Comparison of ENCODE assay signal across 23 cellular contexts in genomic region chr9:87442451-87442850, GRCh38.
"Had no signal": no experiment of that assay in that cellular context is flagged by ENCODE, and none has a peak within 500 bp of the region (broad histone marks: within the 10 kb centered on the region; RNA-seq: fewer than 3 reads in every experiment).

No MANE protein-coding gene starts in this region.

- H3K9me3 Mint-ChIP-seq: activated CD8-positive, alpha-beta T cell treated with anti-CD3 and anti-CD28 coated beads for 36 hours; activated naive CD4-positive, alpha-beta T cell treated with anti-CD3 and anti-CD28 coated beads, Interleukin-2, amount 10 ng/mL, durations not matched to agents 7 days and 5 days; activated naive CD8-positive, alpha-beta T cell treated with anti-CD3 and anti-CD28 coated beads for 36 hours; activated T-helper 2 cell treated with anti-CD3 and anti-CD28 coated beads, Interferon-gamma antibody, Interleukin-2, Interleukin-4, amounts not matched to agents 10 μg/mL and 5 μg/mL and 100 μg/mL, durations not matched to agents 14 hours and 24 hours and 36 hours had no signal

- H3K27ac Mint-ChIP-seq: activated CD4-positive, alpha-beta T cell treated with anti-CD3 and anti-CD28 coated beads for 36 hours; activated CD8-positive, alpha-beta T cell treated with anti-CD3 and anti-CD28 coated beads for 36 hours; activated naive CD4-positive, alpha-beta T cell treated with anti-CD3 and anti-CD28 coated beads, Interleukin-2, amount 10 ng/mL, durations not matched to agents 7 days and 5 days; activated naive CD8-positive, alpha-beta T cell treated with anti-CD3 and anti-CD28 coated beads for 36 hours; activated T-cell treated with anti-CD3 and anti-CD28 coated beads, Interleukin-2, amount 50 U/mL, for 72 hours; activated T-helper 2 cell treated with anti-CD3 and anti-CD28 coated beads, Interferon-gamma antibody, Interleukin-2, Interleukin-4, amounts not matched to agents 10 μg/mL and 5 μg/mL and 100 μg/mL, durations not matched to agents 14 hours and 24 hours and 36 hours had no signal

- H3K27me3 ChIP-seq: MG63, Peyer's patch had no signal

- H3K4me1 ChIP-seq: Peyer's patch had no signal

- H3K9me3 ChIP-seq: Peyer's patch had no signal

- H3K27ac ChIP-seq: KMS-11, Peyer's patch, SK-N-MC, WERI-Rb-1 had no signal

- ATAC-seq: activated CD4-positive, alpha-beta T cell treated with anti-CD3 and anti-CD28 coated beads for 36 hours; activated CD8-positive, alpha-beta T cell treated with anti-CD3 and anti-CD28 coated beads for 36 hours; activated T-cell treated with anti-CD3 and anti-CD28 coated beads, Interleukin-2, amount 50 U/mL, for 72 hours had no signal

- H3K4me3 Mint-ChIP-seq: activated CD4-positive, alpha-beta T cell treated with anti-CD3 and anti-CD28 coated beads for 36 hours; activated CD8-positive, alpha-beta T cell treated with anti-CD3 and anti-CD28 coated beads for 36 hours; activated naive CD4-positive, alpha-beta T cell treated with anti-CD3 and anti-CD28 coated beads, Interleukin-2, amount 10 ng/mL, durations not matched to agents 7 days and 5 days; activated naive CD8-positive, alpha-beta T cell treated with anti-CD3 and anti-CD28 coated beads for 36 hours; activated T-cell treated with anti-CD3 and anti-CD28 coated beads, Interleukin-2, amount 50 U/mL, for 72 hours had no signal

- H3K36me3 Mint-ChIP-seq: activated naive CD4-positive, alpha-beta T cell treated with anti-CD3 and anti-CD28 coated beads, Interleukin-2, amount 10 ng/mL, durations not matched to agents 7 days and 5 days; activated naive CD8-positive, alpha-beta T cell treated with anti-CD3 and anti-CD28 coated beads for 36 hours had no signal

- H3K4me1 Mint-ChIP-seq: activated naive CD4-positive, alpha-beta T cell treated with anti-CD3 and anti-CD28 coated beads, Interleukin-2, amount 10 ng/mL, durations not matched to agents 7 days and 5 days had no signal

- H3K27me3 Mint-ChIP-seq: activated CD4-positive, alpha-beta T cell treated with anti-CD3 and anti-CD28 coated beads for 36 hours; activated CD8-positive, alpha-beta T cell treated with anti-CD3 and anti-CD28 coated beads for 36 hours; activated naive CD4-positive, alpha-beta T cell treated with anti-CD3 and anti-CD28 coated beads, Interleukin-2, amount 10 ng/mL, durations not matched to agents 7 days and 5 days; activated naive CD8-positive, alpha-beta T cell treated with anti-CD3 and anti-CD28 coated beads for 36 hours had no signal

- H3K4me3 ChIP-seq: MG63, Peyer's patch, SK-N-MC had no signal

- DNase-seq: activated CD4-positive, alpha-beta T cell treated with anti-CD3 and anti-CD28 coated beads for 36 hours; activated CD8-positive, alpha-beta memory T cell treated with anti-CD3 and anti-CD28 coated beads, Interleukin-2, amount 50 U/mL, for 4 hours; activated CD8-positive, alpha-beta T cell treated with anti-CD3 and anti-CD28 coated beads for 36 hours; activated gamma-delta T cell treated with Interleukin-2 at 50 U/mL for 16 hours; activated naive CD4-positive, alpha-beta T cell treated with anti-CD3 and anti-CD28 coated beads, Interleukin-2, amount 10 ng/mL, durations not matched to agents 7 days and 5 days; activated naive CD8-positive, alpha-beta T cell treated with anti-CD3 and anti-CD28 coated beads for 36 hours; activated T-cell treated with anti-CD3 and anti-CD28 coated beads, Interleukin-2, amount 50 U/mL, for 72 hours; MG63; MV-4-11; NCI-H1092 treated with DMSO at 0.1 percent for 48 hours; NCI-H1417 treated with DMSO at 0.1 percent for 48 hours; NCI-H1694 treated with DMSO at 0.1 percent for 48 hours; NCI-H2029 treated with DMSO at 0.1 percent for 48 hours; NCI-H345; NCI-H510A; NCI-H69; Peyer's patch; SHP77 treated with DMSO at 0.1 percent for 48 hours; T-helper 1 cell; WERI-Rb-1 had no signal

- H3K36me3 ChIP-seq: MG63, Peyer's patch, WERI-Rb-1 had no signal
